ENCODE assay signal across 21 cellular contexts in the genomic region with DNA sequence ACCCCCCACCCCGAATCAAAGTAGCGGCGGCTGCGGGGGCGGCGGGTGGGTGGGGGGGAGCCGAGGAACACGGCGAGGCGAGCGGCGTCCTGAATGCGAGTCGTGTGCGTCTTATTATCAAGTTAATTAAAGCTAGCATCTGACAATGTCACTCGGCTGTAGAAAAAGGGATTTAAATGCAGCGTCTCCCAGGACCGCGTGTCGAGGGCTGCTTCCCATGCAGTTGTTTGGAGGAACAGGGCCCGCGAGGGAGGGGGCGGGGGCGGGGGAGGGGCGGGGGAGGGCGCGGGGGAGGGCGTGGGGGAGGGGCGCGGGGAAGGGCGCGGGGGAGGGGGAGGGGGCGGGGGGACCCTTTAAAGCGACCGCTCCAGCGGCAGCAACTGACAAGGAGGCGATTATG. TPM values are rescaled to one million over a fixed set of nuclear protein-coding genes. Genes with fewer than 3 reads are reported as not detected.
"Had no signal": no experiment of that assay in that cellular context is flagged by ENCODE, and none has a peak within 500 bp of the region (broad histone marks: within the 10 kb centered on the region; RNA-seq: fewer than 3 reads in every experiment).

No MANE protein-coding gene starts in this region.

- H3K4me3 Mint-ChIP-seq: activated B cell treated with CpG ODN at 0.5 μM for 24 hours; central memory CD8-positive, alpha-beta T cell; mesothelial cell of epicardium; stimulated activated naive CD8-positive, alpha-beta T cell treated with anti-CD3 and anti-CD28 coated beads, Interleukin-15, Interleukin-2, amounts not matched to agents 100 ng/mL and 50 ng/mL, for 24 hours; type B pancreatic cell had no signal

- H3K9me3 Mint-ChIP-seq: central memory CD8-positive, alpha-beta T cell; mesothelial cell of epicardium; stimulated activated naive CD8-positive, alpha-beta T cell treated with anti-CD3 and anti-CD28 coated beads, Interleukin-15, Interleukin-2, amounts not matched to agents 100 ng/mL and 50 ng/mL, for 24 hours; type B pancreatic cell had no signal

- DNase-seq: activated B cell treated with CpG ODN at 0.5 μM for 24 hours; activated CD4-positive, alpha-beta T cell treated with anti-CD3 and anti-CD28 coated beads for 48 hours; activated CD8-positive, alpha-beta memory T cell treated with anti-CD3 and anti-CD28 coated beads for 24 hours; anterior cingulate cortex; brain microvascular endothelial cell; effector memory CD4-positive, alpha-beta T cell; foreskin melanocyte; head of caudate nucleus; immature natural killer cell; lower lobe of right lung; sigmoid colon; spleen had no signal

- FAIRE-seq: pancreas, TTC549 had no signal

- H3K36me3 Mint-ChIP-seq: mesothelial cell of epicardium, type B pancreatic cell had no signal

- H3K4me1 ChIP-seq: pancreas had no signal

- H3K27ac ChIP-seq: brain microvascular endothelial cell, epithelial cell of prostate, lower lobe of right lung, pancreas, sigmoid colon, spleen, suprapubic skin had no signal

- H3K36me3 ChIP-seq: brain microvascular endothelial cell, lower lobe of right lung, pancreas, sigmoid colon, spleen, suprapubic skin had no signal

- H3K9me3 ChIP-seq: lower lobe of right lung, pancreas, sigmoid colon, suprapubic skin had no signal

- ATAC-seq: lower lobe of right lung, pancreas had no signal

- H3K4me3 ChIP-seq: lower lobe of right lung, pancreas, sigmoid colon, spleen, suprapubic skin had no signal

- H3K27ac Mint-ChIP-seq: activated B cell treated with CpG ODN at 0.5 μM for 24 hours; mesothelial cell of epicardium; stimulated activated naive CD8-positive, alpha-beta T cell treated with anti-CD3 and anti-CD28 coated beads, Interleukin-15, Interleukin-2, amounts not matched to agents 100 ng/mL and 50 ng/mL, for 24 hours; type B pancreatic cell had no signal

RNA-seq across cellular contexts. Expression of gene UNCX, which starts 2.7 kb away (rescaled TPM):
- total RNA-seq: activated B cell treated with CpG ODN at 0.5 μM for 24 hours, fibroblast of lung, lower lobe of right lung, mesothelial cell of epicardium, pancreas, sigmoid colon, spleen, suprapubic skin had no signal
- polyA plus RNA-seq: fibroblast of lung, immature natural killer cell, pancreas, sigmoid colon, spleen had no signal
